Comparison of ENCODE assay signal across 8 cellular contexts in genomic region chr9:94554439-94555331, GRCh38. TPM values are rescaled to one million over a fixed set of nuclear protein-coding genes. Genes with fewer than 3 reads are reported as not detected.
DNase-seq lines count a peak whose midpoint lies in the region; ATAC-seq and TF ChIP-seq lines count a peak whose summit lies in the region.

Gene PCAT7 (plus strand): TSS chr9:94555083.

- H3K9me3 ChIP-seq in left lung: no peaks in the 10 kb centered on the region

- H3K27ac ChIP-seq in brain microvascular endothelial cell (no peak within 1 kb of the TSS), left lung (no peak within 1 kb of the TSS)

- no peaks in the 10 kb centered on the region for H3K4me1 ChIP-seq in left lung

- no peaks in the 10 kb centered on the region for H3K36me3 ChIP-seq in brain microvascular endothelial cell (replicated peaks)
- no peaks in the 10 kb centered on the region for H3K36me3 ChIP-seq in left lung

- in situ Hi-C loops in G401 (cut with HindIII; ENCODE audit: low sequenced_read_pairs) (no loop called here), brain microvascular endothelial cell (cut with HindIII; ENCODE audit: low pct_ligation_motif_present, low sequenced_read_pairs) (no loop called here)

- H3K9me3 Mint-ChIP-seq in stimulated activated naive CD8-positive, alpha-beta T cell treated with anti-CD3 and anti-CD28 coated beads, Interleukin-15, amount 100 ng/mL, for 72 hours: no peaks in the 10 kb centered on the region

- ATAC-seq in left lung: peak; percentile 96
- peak; percentile 96 for ATAC-seq in stimulated activated naive CD8-positive, alpha-beta T cell treated with anti-CD3 and anti-CD28 coated beads, Interleukin-15, amount 100 ng/mL, for 72 hours

- H3K4me3 Mint-ChIP-seq in stimulated activated naive CD8-positive, alpha-beta T cell treated with anti-CD3 and anti-CD28 coated beads, Interleukin-15, amount 100 ng/mL, for 72 hours: no peak within 1 kb of the TSS

- H3K4me3 ChIP-seq in brain microvascular endothelial cell (ENCODE audit: low read depth, low read length): no peak within 1 kb of the TSS
- H3K4me3 ChIP-seq in left lung: peak within 1 kb of the TSS in 1 of 2 donors; percentile 7

- no peak within 1 kb of the TSS for H3K27ac Mint-ChIP-seq in stimulated activated naive CD8-positive, alpha-beta T cell treated with anti-CD3 and anti-CD28 coated beads, Interleukin-15, amount 100 ng/mL, for 72 hours

- no peaks in the 10 kb centered on the region for H3K27me3 ChIP-seq in brain microvascular endothelial cell (replicated peaks)
- no peaks in the 10 kb centered on the region for H3K27me3 ChIP-seq in left lung

- TF ChIP-seq CTCF in brain microvascular endothelial cell (IDR thresholded peaks at IDR 0.05; ENCODE audit: low read depth, low read length, missing control alignments) (peak; percentile 45), left lung (IDR thresholded peaks at IDR 0.05) (peak in 1 of 2 donors; percentile 22)

- intact Hi-C loops in left lung (cut with DNase I): no loop called here

- H3K27me3 Mint-ChIP-seq in stimulated activated naive CD8-positive, alpha-beta T cell treated with anti-CD3 and anti-CD28 coated beads, Interleukin-15, amount 100 ng/mL, for 72 hours: peaks cover 11% of the 10 kb centered on the region

- DNase-seq in G401 (ENCODE audit: low spot score) (peak; percentile 37), M059J (ENCODE audit: low read depth) (peak; percentile 73), OCI-M2 (lab: John Stamatoyannopoulos, UW; ENCODE audit: unreplicated experiment) (peak; percentile 67), brain microvascular endothelial cell (peak; percentile 24), left lung (peak in 1 of 2 donors; percentile 67), DMS153 treated with DMSO at 0.1 percent for 48 hours (lab: John Stamatoyannopoulos, UW; ENCODE audit: unreplicated experiment) (no peak), GM19240 (ENCODE audit: insufficient read length, low spot score) (no peak)
- peak; percentile 42 to 51 for DNase-seq in stimulated activated naive CD8-positive, alpha-beta T cell treated with anti-CD3 and anti-CD28 coated beads, Interleukin-15, amount 100 ng/mL, for 72 hours

- H3K4me1 Mint-ChIP-seq in stimulated activated naive CD8-positive, alpha-beta T cell treated with anti-CD3 and anti-CD28 coated beads, Interleukin-15, amount 100 ng/mL, for 72 hours: no peaks in the 10 kb centered on the region

RNA-seq across cellular contexts. Expression of gene PCAT7, which starts in this region (rescaled TPM):
- total RNA-seq in G401 (2014; rRNA removed; shearing (Covaris generic)): 11.6 and 19.3 TPM in 2 replicates
- total RNA-seq in M059J (2014; rRNA removed; shearing (Covaris generic)): 0.02 and 1.2 TPM in 2 replicates
- total RNA-seq in left lung: under 1 TPM in 1 of 2 donors, not detected in 1; 0.23 TPM

Comparison
In these comparisons a context has a peak if more than half of its experiments do, and no peak if none do; other contexts are left out.
1. Peak in ATAC-seq in left lung; RNA of the gene not detected or under 1 TPM.
2. DNase-seq: peak in G401 (single experiment), M059J (single experiment), OCI-M2 (single experiment), brain microvascular endothelial cell (single experiment) and stimulated activated naive CD8-positive, alpha-beta T cell treated with anti-CD3 and anti-CD28 coated beads, Interleukin-15, amount 100 ng/mL, for 72 hours (2 of 2); none in DMS153 treated with DMSO at 0.1 percent for 48 hours (single experiment) and GM19240 (single experiment).